Comparison of ENCODE assay signal across 17 cellular contexts in the genomic region with DNA sequence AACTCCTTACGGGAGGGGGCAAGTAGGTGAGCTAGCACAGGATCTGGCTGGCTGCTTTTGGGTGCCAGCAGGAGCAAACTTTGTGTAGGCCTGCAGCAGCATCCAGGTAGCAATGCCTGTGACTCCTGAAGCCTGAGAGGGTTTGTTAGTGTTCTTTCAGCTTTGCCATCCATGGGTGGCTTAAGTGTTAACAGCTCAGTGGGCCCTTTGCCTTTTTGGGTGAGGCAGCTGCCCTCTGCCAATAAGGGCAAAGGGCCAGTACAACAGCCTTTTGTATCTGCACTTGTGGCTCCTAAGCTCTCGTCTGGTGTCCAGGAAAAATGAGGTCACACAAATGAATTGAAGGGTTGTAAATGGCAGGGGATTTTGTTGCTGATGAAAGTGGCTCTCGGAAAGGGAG.
A peak's percentile ranks its signal among the peaks of the same experiment; 100 is the strongest.
DNase-seq lines count a peak whose midpoint lies in the region; ATAC-seq and TF ChIP-seq lines count a peak whose summit lies in the region.
"Had no signal": no experiment of that assay in that cellular context is flagged by ENCODE, and none has a peak within 500 bp of the region (broad histone marks: within the 10 kb centered on the region; RNA-seq: fewer than 3 reads in every experiment).

No MANE protein-coding gene starts in this region.

- CTCF ChIA-PET in MCF 10A (lab: Yijun Ruan, JAX): no interaction called here

- H3K27ac ChIP-seq in thyroid gland: no peak overlapping the region
- no peak overlapping the region for H3K27ac ChIP-seq in coronary artery
- H3K27ac ChIP-seq: C4-2B had no signal

- H3K27ac Mint-ChIP-seq in nephron progenitor cell (peak overlapping the region; percentile 58), MCF 10A (ENCODE audit: low read depth, unreplicated experiment) (no peak overlapping the region)
- H3K27ac Mint-ChIP-seq: CD4-positive, alpha-beta memory T cell; HFFc6 had no signal

- DNase-seq in left ventricle myocardium superior (no peak), cardiac septum (ENCODE audit: low spot score) (no peak), islet precursor cell (peak; percentile 71), nephron progenitor cell (no peak), thyroid gland (peak; percentile 57 to 70), coronary artery (ENCODE audit: low spot score) (no peak), MCF 10A (ENCODE audit: unreplicated experiment) (no peak)
- DNase-seq: BE2C; CD4-positive, alpha-beta memory T cell; DMS153; DMS79 treated with DMSO at 0.1 percent for 48 hours; EL; GDM1; HCEC 1CT; HFFc6 had no signal

- no peak overlapping the region for H3K4me3 ChIP-seq in thyroid gland (replicated peaks in 1 of 3)
- H3K4me3 ChIP-seq in coronary artery: no peak overlapping the region

- H3K27me3 Mint-ChIP-seq in nephron progenitor cell (ENCODE audit: low read depth, poor library complexity): no peaks in the 10 kb centered on the region
- peaks cover 8% of the 10 kb centered on the region for H3K27me3 Mint-ChIP-seq in MCF 10A (ENCODE audit: insufficient read depth, unreplicated experiment)

- ATAC-seq in left ventricle myocardium superior (peak; percentile 86), GM21737 (IDR thresholded peaks at IDR 0.05; ENCODE audit: unreplicated experiment) (no peak)

- H3K36me3 Mint-ChIP-seq in nephron progenitor cell (ENCODE audit: low read depth) (no peaks in the 10 kb centered on the region), MCF 10A (ENCODE audit: insufficient read depth, unreplicated experiment) (no peaks in the 10 kb centered on the region)
- H3K36me3 Mint-ChIP-seq: CD4-positive, alpha-beta memory T cell had no signal

- BruUV-seq in MCF 10A (replicated peaks; lab: Mats Ljungman, UMichigan): no TSS peak

- TF ChIP-seq CTCF in nephron progenitor cell (IDR thresholded peaks at IDR 0.05) (no peak), thyroid gland (IDR thresholded peaks at IDR 0.05) (no peak), coronary artery (IDR thresholded peaks at IDR 0.05) (no peak), MCF 10A (IDR thresholded peaks at IDR 0.05; ENCODE audit: unreplicated experiment) (no peak)

- no peak for TF ChIP-seq POLR2A in thyroid gland (IDR thresholded peaks at IDR 0.05)

- H3K9me3 Mint-ChIP-seq in nephron progenitor cell (no peaks in the 10 kb centered on the region), MCF 10A (ENCODE audit: unreplicated experiment) (peaks cover 7% of the 10 kb centered on the region)

- POLR2A ChIA-PET in MCF 10A (lab: Yijun Ruan, JAX): no interaction called here

- H3K4me1 Mint-ChIP-seq in nephron progenitor cell (peaks cover 6% of the 10 kb centered on the region), MCF 10A (ENCODE audit: insufficient read depth, unreplicated experiment) (no peaks in the 10 kb centered on the region)
- H3K4me1 Mint-ChIP-seq: CD4-positive, alpha-beta memory T cell had no signal

- no peaks in the 10 kb centered on the region for H3K27me3 ChIP-seq in thyroid gland
- H3K27me3 ChIP-seq: BE2C had no signal

- H3K4me3 Mint-ChIP-seq in nephron progenitor cell (no peak overlapping the region), MCF 10A (ENCODE audit: unreplicated experiment) (no peak overlapping the region)
- H3K4me3 Mint-ChIP-seq: HFFc6 had no signal

- intact Hi-C loops in left ventricle myocardium superior (cut with micrococcal nuclease) (loop anchor here (5.0 kb wide), 1 partner anchor 362 kb away; no protein-coding TSS in a partner anchor), cardiac septum (cut with DNase I) (no loop called here), thyroid gland (cut with DNase I) (no loop called here), MCF 10A (cut with micrococcal nuclease) (no loop called here)

- H3K36me3 ChIP-seq in thyroid gland: no peaks in the 10 kb centered on the region
- H3K36me3 ChIP-seq: BE2C had no signal

- 35 to 38% methylated on average over 3 of the region's 3 CpGs for WGBS in thyroid gland, 2 donors

- H3K4me1 ChIP-seq in thyroid gland: peaks cover 0 to 7% of the 10 kb centered on the region in 2 donors
- H3K4me1 ChIP-seq: BE2C had no signal

- no peaks in the 10 kb centered on the region for H3K9me3 ChIP-seq in thyroid gland
- H3K9me3 ChIP-seq: BE2C had no signal

Comparison
In these comparisons a context has a peak if more than half of its experiments do, and no peak if none do; other contexts are left out.
1. DNase-seq: peak in islet precursor cell (single experiment) and thyroid gland (2 of 2); none in left ventricle myocardium superior (single experiment), cardiac septum (single experiment), nephron progenitor cell (single experiment), coronary artery (single experiment) and MCF 10A (single experiment).